6 cellular contexts compared by ENCODE assay signal in genomic region chr9:121644040-121644439, GRCh38. TPM values are rescaled to one million over a fixed set of nuclear protein-coding genes. Genes with fewer than 3 reads are reported as not detected.
"Had no signal": no experiment of that assay in that cellular context is flagged by ENCODE, and none has a peak within 500 bp of the region (broad histone marks: within the 10 kb centered on the region; RNA-seq: fewer than 3 reads in every experiment).

No MANE protein-coding gene starts in this region.

RNA-seq across cellular contexts. Expression of gene DAB2IP, which starts 7.4 kb away (rescaled TPM):
- total RNA-seq: activated CD4-positive, alpha-beta memory T cell treated with anti-CD3 and anti-CD28 coated beads for 36 hours; activated CD4-positive, alpha-beta memory T cell treated with anti-CD3 and anti-CD28 coated beads, Interleukin-2, amount 10 ng/mL, durations not matched to agents 7 days and 5 days; activated CD4-positive, alpha-beta T cell treated with anti-CD3 and anti-CD28 coated beads, Interleukin-2, amount 10 ng/mL, durations not matched to agents 24 days and 14 days; activated CD4-positive, alpha-beta T cell treated with anti-CD3 and anti-CD28 coated beads, Interleukin-2, amount 10 ng/mL, durations not matched to agents 7 days and 5 days; T-helper 17 cell; T-helper 2 cell treated with Interferon-gamma antibody and Interleukin-4, amounts not matched to agents 100 ng/mL and 5 ng/mL, for 36 hours had no signal
